ENCODE assay signal across 1 cellular context in the genomic region with DNA sequence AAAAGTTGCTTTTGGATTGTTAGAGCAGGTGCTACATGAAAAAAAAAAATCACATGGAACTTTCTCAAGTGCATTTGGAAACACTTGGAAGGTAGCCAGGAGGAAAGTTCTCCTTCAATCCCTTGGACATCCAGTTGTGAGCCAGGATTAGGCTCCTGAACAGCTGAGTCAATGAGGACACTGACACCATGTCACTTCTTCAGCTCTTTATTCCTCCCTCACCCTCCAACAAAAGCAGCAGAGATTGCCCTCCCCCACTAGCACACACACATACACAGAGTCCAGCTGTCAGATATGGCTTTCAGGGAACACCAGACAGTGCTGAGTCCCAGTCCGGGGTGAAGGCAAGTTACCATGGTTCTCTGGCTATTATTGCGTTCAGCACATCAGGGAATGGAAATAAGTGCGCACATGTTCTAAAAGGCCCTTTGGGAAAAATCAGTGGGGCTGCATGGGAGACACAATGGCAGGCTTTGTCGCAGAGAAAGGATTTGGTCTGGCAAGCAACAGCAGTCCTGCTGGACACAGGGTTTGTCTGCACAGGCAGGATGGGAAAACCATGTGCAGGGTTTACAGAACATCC.
TF ChIP-seq lines count a peak whose summit lies in the region.

No MANE protein-coding gene starts in this region.

TF ChIP-seq in H1, 55 proteins besides CTCF, POLR2A, EP300 and RAD21:
- no peak for TF ChIP-seq CHD2 (IDR thresholded peaks at IDR 0.05; ENCODE audit: low read length)
